14 cellular contexts compared by ENCODE assay signal in genomic region chr7:29488977-29489376, GRCh38.
DNase-seq lines count a peak whose midpoint lies in the region; ATAC-seq, FAIRE-seq and TF ChIP-seq lines count a peak whose summit lies in the region.
"Had no signal": no experiment of that assay in that cellular context is flagged by ENCODE, and none has a peak within 500 bp of the region (broad histone marks: within the 10 kb centered on the region; RNA-seq: fewer than 3 reads in every experiment).

No MANE protein-coding gene starts in this region.

- DNase-seq in HS-27A (ENCODE audit: low read depth) (peak; percentile 52), cardiac fibroblast (ENCODE audit: low read depth in 2 of 2) (peak; percentile 88 to 96), keratinocyte (ENCODE audit: low read depth, low spot score) (peak; percentile 32), NCI-H187 treated with DMSO at 0.1 percent for 48 hours (lab: John Stamatoyannopoulos, UW) (no peak)
- DNase-seq: activated CD4-positive, alpha-beta T cell treated with anti-CD3 and anti-CD28 coated beads, Interleukin-2, amount 50 U/mL, for 4 hours; activated naive CD8-positive, alpha-beta T cell treated with anti-CD3 and anti-CD28 coated beads, Interleukin-2, amount 50 U/mL, for 24 hours; hypothalamus; posterior cingulate gyrus; SJCRH30 had no signal

- H3K27ac ChIP-seq in keratinocyte (ENCODE audit: control insufficient read depth, insufficient read depth, low read length) (peak overlapping the region; percentile 13), subcutaneous abdominal adipose tissue (ENCODE audit: low read depth, low read length) (peak overlapping the region; percentile 34)
- H3K27ac ChIP-seq: SJCRH30 had no signal

- FAIRE-seq in keratinocyte (lab: Jason Lieb, UNC), result peak; percentile 89

- H3K79me2 ChIP-seq in keratinocyte (ENCODE audit: control insufficient read depth, insufficient read depth, low read length), result no peaks in the 10 kb centered on the region

- H3K27me3 ChIP-seq in keratinocyte (ENCODE audit: control insufficient read depth, extremely low read depth, insufficient read depth, low read length) (no peaks in the 10 kb centered on the region), subcutaneous abdominal adipose tissue (ENCODE audit: control insufficient read depth in 5 of 5, insufficient read depth in 4 of 5, low read length in 5 of 5) (no peaks in the 10 kb centered on the region)
- H3K27me3 ChIP-seq: SJCRH30 had no signal

- TF ChIP-seq CTCF in cardiac fibroblast (IDR thresholded peaks at IDR 0.05; ENCODE audit: low read depth, low read length), result no peak
- no peak for TF ChIP-seq CTCF in keratinocyte (optimal IDR thresholded peaks at IDR 0.05 in 1 of 3, IDR thresholded peaks at IDR 0.05 in 1 of 3, conservative IDR thresholded peaks at IDR 0.05 in 1 of 3; ENCODE audit: extremely low read depth in 1 of 3, insufficient read depth in 2 of 3, low read length in 3 of 3)

- H3K9me3 ChIP-seq in keratinocyte (ENCODE audit: control insufficient read depth, low read depth, low read length) (no peaks in the 10 kb centered on the region), subcutaneous abdominal adipose tissue (ENCODE audit: control insufficient read depth in 5 of 5, low read length in 5 of 5) (no peaks in the 10 kb centered on the region)
- H3K9me3 ChIP-seq: HAP-1 had no signal

- H3K36me3 ChIP-seq in keratinocyte (ENCODE audit: control insufficient read depth in 2 of 2, extremely low read depth in 1 of 2, insufficient read depth in 2 of 2, low read length in 2 of 2), result no peaks in the 10 kb centered on the region
- H3K36me3 ChIP-seq in subcutaneous abdominal adipose tissue (ENCODE audit: control insufficient read depth in 5 of 5, insufficient read depth in 5 of 5, low read length in 5 of 5), result no peaks in the 10 kb centered on the region
- H3K36me3 ChIP-seq: HAP-1, SJCRH30 had no signal

- no peaks in the 10 kb centered on the region for H4K20me1 ChIP-seq in keratinocyte (ENCODE audit: control insufficient read depth, extremely low read depth, insufficient read depth, low read length)

- H2AFZ ChIP-seq in keratinocyte (ENCODE audit: control insufficient read depth, low read length), result peak overlapping the region; percentile 16

- H3K4me3 ChIP-seq in cardiac fibroblast (replicated peaks in 1 of 2; ENCODE audit: low read depth in 2 of 2, low read length in 2 of 2) (no peak overlapping the region), keratinocyte (ENCODE audit: control insufficient read depth in 2 of 3, extremely low read depth in 1 of 3, insufficient read depth in 2 of 3, low read depth in 1 of 3, low read length in 3 of 3) (no peak overlapping the region), subcutaneous abdominal adipose tissue (ENCODE audit: low read depth in 1 of 5, low read length in 5 of 5) (peak overlapping the region in 1 of 5 donors; percentile 34)
- H3K4me3 ChIP-seq: HAP-1, SJCRH30 had no signal

- dilution Hi-C loops in keratinocyte (cut with MboI; ENCODE audit: extremely low pct_ligation_motif_present, low sequenced_read_pairs), result no loop called here

- H3K9me1 ChIP-seq in keratinocyte (ENCODE audit: control insufficient read depth, extremely low read depth, insufficient read depth, low read length), result no peaks in the 10 kb centered on the region

- H3K4me1 ChIP-seq in keratinocyte (ENCODE audit: control insufficient read depth, extremely low read depth, insufficient read depth, low read length), result peaks cover 25% of the 10 kb centered on the region
- H3K4me1 ChIP-seq in subcutaneous abdominal adipose tissue (ENCODE audit: control insufficient read depth in 5 of 5, insufficient read depth in 5 of 5, low read length in 5 of 5), result peaks cover 1 to 27% (median 23%) of the 10 kb centered on the region in 5 donors

- no peak for ATAC-seq in HG03095 (IDR thresholded peaks at IDR 0.05; ENCODE audit: unreplicated experiment)
- ATAC-seq in HG03025 (IDR thresholded peaks at IDR 0.05; ENCODE audit: low FRiP score, unreplicated experiment), result no peak
- ATAC-seq in GM19455 (IDR thresholded peaks at IDR 0.05; ENCODE audit: unreplicated experiment), result no peak
- ATAC-seq: activated naive CD8-positive, alpha-beta T cell treated with anti-CD3 and anti-CD28 coated beads, Interleukin-2, amount 50 U/mL, for 24 hours had no signal

- peak overlapping the region; percentile 41 for H3K4me2 ChIP-seq in keratinocyte (ENCODE audit: control insufficient read depth, extremely low read depth, insufficient read depth, low read depth, low read length)

- H3K9ac ChIP-seq in keratinocyte (ENCODE audit: control insufficient read depth, extremely low read depth, insufficient read depth, low read length) (no peak overlapping the region), subcutaneous abdominal adipose tissue (ENCODE audit: low read length in 5 of 5) (no peak overlapping the region)
